ENCODE assay signal across 9 cellular contexts in genomic region chr16:71542377-71542776, GRCh38. TPM values are rescaled to one million over a fixed set of nuclear protein-coding genes. Genes with fewer than 3 reads are reported as not detected.
DNase-seq lines count a peak whose midpoint lies in the region; ATAC-seq and TF ChIP-seq lines count a peak whose summit lies in the region.
"Had no signal": no experiment of that assay in that cellular context is flagged by ENCODE, and none has a peak within 500 bp of the region (broad histone marks: within the 10 kb centered on the region; RNA-seq: fewer than 3 reads in every experiment).

No MANE protein-coding gene starts in this region.

- POLR2A ChIA-PET in MCF 10A (lab: Yijun Ruan, JAX) = no interaction called here

- H3K36me3 Mint-ChIP-seq in MCF 10A (ENCODE audit: insufficient read depth, unreplicated experiment) = no peaks in the 10 kb centered on the region

- no peaks in the 10 kb centered on the region for H3K27me3 ChIP-seq in breast epithelium
- peaks cover 3% of the 10 kb centered on the region for H3K27me3 ChIP-seq in HL-60 (ENCODE audit: insufficient read depth, poor library complexity, severe bottlenecking)

- DNase-seq in MCF 10A (ENCODE audit: unreplicated experiment) = peak; percentile 73
- DNase-seq in breast epithelium (ENCODE audit: low spot score in 2 of 2) = no peak
- peak in 1 of 2 experiments; percentile 62 for DNase-seq in HL-60 (ENCODE audit: low read depth in 1 of 2, low spot score in 1 of 2)
- DNase-seq in T-helper 22 cell (ENCODE audit: low read depth) = peak; percentile 7
- peak; percentile 10 for DNase-seq in astrocyte of the hippocampus (ENCODE audit: low read depth, low spot score)
- DNase-seq in lung microvascular endothelial cell (ENCODE audit: low read depth in 2 of 2) = peak; percentile 22 to 34
- peak; percentile 59 to 63 for DNase-seq in stimulated activated naive CD8-positive, alpha-beta T cell treated with anti-CD3 and anti-CD28 coated beads, Interleukin-15, amount 100 ng/mL, for 72 hours

- no peaks in the 10 kb centered on the region for H3K4me1 ChIP-seq in breast epithelium

- H3K4me3 ChIP-seq in breast epithelium = no peak overlapping the region
- no peak overlapping the region for H3K4me3 ChIP-seq in HL-60 (replicated peaks; ENCODE audit: insufficient read depth, low read length)

- TF ChIP-seq POLR2A in breast epithelium (IDR thresholded peaks at IDR 0.05) = no peak

- BruUV-seq in MCF 10A (replicated peaks; lab: Mats Ljungman, UMichigan) = no TSS peak

- H3K9me3 Mint-ChIP-seq in MCF 10A (ENCODE audit: unreplicated experiment) = no peaks in the 10 kb centered on the region
- no peaks in the 10 kb centered on the region for H3K9me3 Mint-ChIP-seq in stimulated activated naive CD8-positive, alpha-beta T cell treated with anti-CD3 and anti-CD28 coated beads, Interleukin-15, amount 100 ng/mL, for 72 hours

- H3K27ac ChIP-seq in breast epithelium = no peak overlapping the region
- no peak overlapping the region for H3K27ac ChIP-seq in HL-60 (replicated peaks)

- CTCF ChIA-PET in MCF 10A (lab: Yijun Ruan, JAX) = interaction anchor here (0.9 to 2.2 kb wide), 6 partner anchors 13 to 111 kb away, joined by 3 to 9 read pairs (median 4); no protein-coding TSS in a partner anchor

- no peaks in the 10 kb centered on the region for H3K4me1 Mint-ChIP-seq in MCF 10A (ENCODE audit: insufficient read depth, unreplicated experiment)
- H3K4me1 Mint-ChIP-seq in stimulated activated naive CD8-positive, alpha-beta T cell treated with anti-CD3 and anti-CD28 coated beads, Interleukin-15, amount 100 ng/mL, for 72 hours = peaks cover 8% of the 10 kb centered on the region

- H3K4me3 Mint-ChIP-seq in MCF 10A (ENCODE audit: unreplicated experiment) = no peak overlapping the region
- H3K4me3 Mint-ChIP-seq in stimulated activated naive CD8-positive, alpha-beta T cell treated with anti-CD3 and anti-CD28 coated beads, Interleukin-15, amount 100 ng/mL, for 72 hours = peak overlapping the region in 1 of 2 donors; percentile 36

- intact Hi-C loops in MCF 10A (cut with micrococcal nuclease) = no loop called here
- intact Hi-C loops in breast epithelium (cut with DNase I; ENCODE audit: low total_unique reads) = no loop called here

- ATAC-seq in stimulated activated naive CD8-positive, alpha-beta T cell treated with anti-CD3 and anti-CD28 coated beads, Interleukin-15, amount 100 ng/mL, for 72 hours = peak; percentile 93
- ATAC-seq in HG03469 (IDR thresholded peaks at IDR 0.05; ENCODE audit: unreplicated experiment) = no peak

- H3K36me3 ChIP-seq in breast epithelium = no peaks in the 10 kb centered on the region

- no peak overlapping the region for H3K27ac Mint-ChIP-seq in MCF 10A (ENCODE audit: low read depth, unreplicated experiment)
- no peak overlapping the region for H3K27ac Mint-ChIP-seq in stimulated activated naive CD8-positive, alpha-beta T cell treated with anti-CD3 and anti-CD28 coated beads, Interleukin-15, amount 100 ng/mL, for 72 hours

- H3K27me3 Mint-ChIP-seq in MCF 10A (ENCODE audit: insufficient read depth, unreplicated experiment) = peaks cover 11% of the 10 kb centered on the region
- H3K27me3 Mint-ChIP-seq in stimulated activated naive CD8-positive, alpha-beta T cell treated with anti-CD3 and anti-CD28 coated beads, Interleukin-15, amount 100 ng/mL, for 72 hours = peaks cover 9% of the 10 kb centered on the region

- TF ChIP-seq CTCF in MCF 10A (IDR thresholded peaks at IDR 0.05; ENCODE audit: unreplicated experiment) = peak; percentile 46
- no peak for TF ChIP-seq CTCF in breast epithelium (IDR thresholded peaks at IDR 0.05)
- TF ChIP-seq CTCF in HL-60 (IDR thresholded peaks at IDR 0.05; ENCODE audit: insufficient read depth, low read length) = peak; percentile 43

- H3K9me3 ChIP-seq in breast epithelium = no peaks in the 10 kb centered on the region

RNA-seq across cellular contexts. Expression of gene CHST4, which starts 16.2 kb away (rescaled TPM):
- total RNA-seq in MCF 10A (2022) (0.14 TPM in 1 of 2 replicates, not detected in the other), breast epithelium (1 to 10 TPM in 1 of 3 donors, under 1 TPM in 2; 0.59 to 1.3 (median 0.66) TPM), lung microvascular endothelial cell (not detected in 2 replicates)
- total RNA-seq: glomerular endothelial cell had no signal

RNA-seq across cellular contexts. Expression of gene TAT, which starts 34.5 kb away (rescaled TPM):
- total RNA-seq in MCF 10A (2022) (not detected in 2 replicates), breast epithelium (100 to 1,000 TPM in 2 of 3 donors, 1 to 10 TPM in 1; 5.1 to 566 (median 212) TPM), lung microvascular endothelial cell (not detected in 2 replicates)
- total RNA-seq: glomerular endothelial cell had no signal

RNA-seq across cellular contexts. Expression of gene ZNF19, which starts 53.3 kb away (rescaled TPM):
- total RNA-seq in MCF 10A (2022) (4.1 and 4.6 TPM in 2 replicates), breast epithelium (10 to 100 TPM; 16.7 to 20.2 (median 19.5) TPM), lung microvascular endothelial cell (1.2 and 1.5 TPM in 2 replicates)

Comparison
In these comparisons a context has a peak if more than half of its experiments do, and no peak if none do; other contexts are left out.
1. DNase-seq: peak in MCF 10A (single experiment), T-helper 22 cell (single experiment), astrocyte of the hippocampus (single experiment), lung microvascular endothelial cell (2 of 2) and stimulated activated naive CD8-positive, alpha-beta T cell treated with anti-CD3 and anti-CD28 coated beads, Interleukin-15, amount 100 ng/mL, for 72 hours (2 of 2); none in breast epithelium (0 of 2).
2. CTCF ChIP-seq: peak in MCF 10A (single experiment) and HL-60 (single experiment); none in breast epithelium (0 of 3).